Comparison of ENCODE assay signal across 17 cellular contexts in genomic region chr17:27647755-27648154, GRCh38.
"Had no signal": no experiment of that assay in that cellular context is flagged by ENCODE, and none has a peak within 500 bp of the region (broad histone marks: within the 10 kb centered on the region; RNA-seq: fewer than 3 reads in every experiment).

No MANE protein-coding gene starts in this region.

- H3K9me3 ChIP-seq: ovary, right lobe of liver, SJCRH30, testis had no signal

- H3K9me3 Mint-ChIP-seq: activated naive CD4-positive, alpha-beta T cell treated with anti-CD3 and anti-CD28 coated beads, Interleukin-2, amount 10 ng/mL, durations not matched to agents 7 days and 5 days; endodermal cell; neural progenitor cell; stimulated activated naive CD8-positive, alpha-beta T cell treated with anti-CD3 and anti-CD28 coated beads, Interleukin-15, amount 100 ng/mL, for 72 hours; WTC11 had no signal

- H3K9ac ChIP-seq: neural progenitor cell had no signal

- H3K27ac Mint-ChIP-seq: endodermal cell, neural progenitor cell had no signal

- H3K27me3 ChIP-seq: dorsolateral prefrontal cortex, neural progenitor cell, ovary, right lobe of liver, testis had no signal

- DNase-seq: activated CD4-positive, alpha-beta T cell treated with anti-CD3 and anti-CD28 coated beads for 48 hours; activated CD8-positive, alpha-beta memory T cell treated with anti-CD3 and anti-CD28 coated beads for 24 hours; activated naive CD4-positive, alpha-beta T cell treated with anti-CD3 and anti-CD28 coated beads, Interleukin-2, amount 10 ng/mL, durations not matched to agents 7 days and 5 days; dorsolateral prefrontal cortex; endodermal cell; hypothalamus; mesendoderm; ovary; right lobe of liver; SJCRH30; stimulated activated naive CD8-positive, alpha-beta T cell treated with anti-CD3 and anti-CD28 coated beads, Interleukin-15, amount 100 ng/mL, for 72 hours; T1000; testis had no signal

- ATAC-seq: right lobe of liver; stimulated activated naive CD8-positive, alpha-beta T cell treated with anti-CD3 and anti-CD28 coated beads, Interleukin-15, amount 100 ng/mL, for 72 hours; WTC11 had no signal

- H3K36me3 ChIP-seq: neural progenitor cell, ovary, right lobe of liver, SJCRH30 had no signal

- H3K27ac ChIP-seq: dorsolateral prefrontal cortex, neural progenitor cell, ovary, right lobe of liver, SJCRH30, testis had no signal

- H3K36me3 Mint-ChIP-seq: neural progenitor cell, WTC11 had no signal

- H3K4me3 Mint-ChIP-seq: activated naive CD4-positive, alpha-beta T cell treated with anti-CD3 and anti-CD28 coated beads, Interleukin-2, amount 10 ng/mL, durations not matched to agents 7 days and 5 days; endodermal cell; neural progenitor cell; stimulated activated naive CD8-positive, alpha-beta T cell treated with anti-CD3 and anti-CD28 coated beads, Interleukin-15, amount 100 ng/mL, for 72 hours; WTC11 had no signal

- H3K4me1 ChIP-seq: neural progenitor cell, right lobe of liver, SJCRH30, testis had no signal

- FAIRE-seq: astrocyte, bronchial epithelial cell had no signal

- H3K4me3 ChIP-seq: dorsolateral prefrontal cortex, neural progenitor cell, ovary, right lobe of liver, SJCRH30, testis had no signal
